ENCODE assay signal across 31 cellular contexts in the genomic region with DNA sequence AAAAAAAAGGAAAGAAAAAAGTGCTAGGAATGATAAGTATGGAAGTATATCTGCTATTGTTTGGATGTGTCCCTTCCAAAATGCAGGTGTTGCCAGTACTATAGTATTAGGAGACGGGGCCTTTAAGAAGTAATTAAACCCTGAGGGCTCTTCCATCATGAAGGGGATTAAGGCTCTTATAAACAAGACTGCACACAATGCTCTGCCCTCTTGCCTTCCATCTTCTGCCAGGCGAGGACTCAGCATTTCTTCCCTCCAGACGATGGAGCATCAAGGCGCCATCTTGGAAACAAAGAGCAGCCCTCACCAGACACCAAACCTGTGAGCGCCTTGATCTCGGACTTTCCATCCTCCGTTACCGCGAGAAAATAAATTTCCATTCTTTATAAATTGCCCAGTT.
"Had no signal": no experiment of that assay in that cellular context is flagged by ENCODE, and none has a peak within 500 bp of the region (broad histone marks: within the 10 kb centered on the region; RNA-seq: fewer than 3 reads in every experiment).

No MANE protein-coding gene starts in this region.

- H3K36me3 ChIP-seq: adrenal gland, brain microvascular endothelial cell, breast epithelium had no signal

- H3K4me1 ChIP-seq: adrenal gland, breast epithelium had no signal

- H3K9me3 ChIP-seq: adrenal gland, body of pancreas, breast epithelium had no signal

- H3K27ac ChIP-seq: adrenal gland, body of pancreas, brain microvascular endothelial cell, breast epithelium, VCaP had no signal

- DNase-seq: activated B cell treated with CpG ODN at 0.5 μM for 24 hours; activated CD4-positive, alpha-beta memory T cell treated with anti-CD3 and anti-CD28 coated beads for 36 hours; activated CD4-positive, alpha-beta T cell treated with anti-CD3 and anti-CD28 coated beads for 4 hours; activated CD4-positive, alpha-beta T cell treated with anti-CD3 and anti-CD28 coated beads, Interleukin-2, amount 10 ng/mL, durations not matched to agents 24 days and 14 days; activated CD4-positive, alpha-beta T cell treated with anti-CD3 and anti-CD28 coated beads, Interleukin-2, amount 50 U/mL, for 1 hour; activated CD4-positive, alpha-beta T cell treated with anti-CD3 and anti-CD28 coated beads, Interleukin-2, amount 50 U/mL, for 4 hours; activated CD4-positive, CD25-positive, alpha-beta regulatory T cell treated with anti-CD3 and anti-CD28 coated beads, Interleukin-2, amount 50 U/mL, for 72 hours; activated CD8-positive, alpha-beta memory T cell treated with anti-CD3 and anti-CD28 coated beads, Interleukin-2, amount 50 U/mL, for 4 hours; activated CD8-positive, alpha-beta T cell treated with anti-CD3 and anti-CD28 coated beads for 36 hours; activated effector memory CD4-positive, alpha-beta T cell treated with anti-CD3 and anti-CD28 coated beads, Interleukin-2, amount 50 U/mL, for 16 hours; activated gamma-delta T cell treated with Interleukin-2 at 50 U/mL for 16 hours; activated naive CD4-positive, alpha-beta T cell; activated naive CD4-positive, alpha-beta T cell treated with anti-CD3 and anti-CD28 coated beads for 36 hours; activated naive CD4-positive, alpha-beta T cell treated with anti-CD3 and anti-CD28 coated beads, Interleukin-2, amount 50 U/mL, for 16 hours; activated naive CD8-positive, alpha-beta T cell treated with anti-CD3 and anti-CD28 coated beads for 36 hours; activated T-cell treated with anti-CD3 and anti-CD28 coated beads for 4 hours; activated T-cell treated with anti-CD3 and anti-CD28 coated beads, Interleukin-2, amount 50 U/mL, for 1 hour; activated T-cell treated with anti-CD3 and anti-CD28 coated beads, Interleukin-2, amount 50 U/mL, for 4 hours; activated T-cell treated with anti-CD3 and anti-CD28 coated beads, Interleukin-2, amount 50 U/mL, for 72 hours; adrenal gland; amniotic stem cell; aorta; body of pancreas; brain microvascular endothelial cell; central memory CD4-positive, alpha-beta T cell; T-helper 2 cell; T-helper 9 cell had no signal

- H3K27me3 ChIP-seq: adrenal gland, body of pancreas, brain microvascular endothelial cell, breast epithelium had no signal

- H3K4me3 ChIP-seq: adrenal gland, body of pancreas, breast epithelium had no signal

- ATAC-seq: activated CD8-positive, alpha-beta T cell treated with anti-CD3 and anti-CD28 coated beads for 36 hours; activated naive CD4-positive, alpha-beta T cell treated with anti-CD3 and anti-CD28 coated beads, Interleukin-2, amount 50 U/mL, for 72 hours; activated T-cell treated with anti-CD3 and anti-CD28 coated beads, Interleukin-2, amount 50 U/mL, for 4 hours; activated T-cell treated with anti-CD3 and anti-CD28 coated beads, Interleukin-2, amount 50 U/mL, for 72 hours; activated T-helper 17 cell treated with anti-CD3 and anti-CD28 coated beads, Interleukin-2, amount 50 U/mL, for 72 hours; body of pancreas had no signal
